ENCODE assay signal across 17 cellular contexts in the genomic region with DNA sequence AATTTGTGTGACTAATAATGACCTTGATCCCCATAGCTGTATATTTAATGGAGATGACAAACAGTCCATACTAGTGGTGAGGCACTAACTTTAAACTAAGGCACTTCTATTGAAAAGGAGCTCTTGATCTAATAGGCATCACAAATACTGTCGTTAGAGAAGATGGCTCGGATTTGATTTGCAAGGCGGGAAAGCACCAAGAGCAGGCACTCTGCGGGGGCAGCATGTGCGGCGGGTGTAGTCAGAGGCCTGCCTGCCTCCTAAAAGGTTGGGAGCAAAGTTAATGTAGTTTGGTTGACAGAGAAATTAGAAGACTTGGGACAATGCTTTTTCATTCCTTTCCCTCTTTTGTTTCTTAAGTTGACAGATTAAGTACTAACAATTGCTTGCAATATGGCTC.
"Had no signal": no experiment of that assay in that cellular context is flagged by ENCODE, and none has a peak within 500 bp of the region (broad histone marks: within the 10 kb centered on the region; RNA-seq: fewer than 3 reads in every experiment).

No MANE protein-coding gene starts in this region.

- H3K27ac Mint-ChIP-seq: nephron had no signal

- H3K79me2 ChIP-seq: parathyroid adenoma had no signal

- DNase-seq: cortex of kidney; dorsolateral prefrontal cortex; effector CD8-positive, alpha-beta T cell; gastrocnemius medialis; mesendoderm; naive B cell; occipital lobe; right cardiac atrium; stimulated activated CD4-positive, alpha-beta T cell treated with anti-CD3 and anti-CD28 coated beads, Interleukin-12 subunit alpha, Interleukin-12 subunit beta, amount 100 ng/mL, for 4 hours; stimulated activated naive CD4-positive, alpha-beta T cell; stomach; substantia nigra; transverse colon had no signal

- H3K4me3 ChIP-seq: dorsolateral prefrontal cortex, gastrocnemius medialis, stomach, thoracic aorta, transverse colon had no signal

- H3K9ac ChIP-seq: parathyroid adenoma had no signal

- H3K27me3 ChIP-seq: gastrocnemius medialis, transverse colon had no signal

- H3K36me3 Mint-ChIP-seq: naive B cell had no signal

- H3K4me1 Mint-ChIP-seq: nephron had no signal

- H3K9me3 ChIP-seq: gastrocnemius medialis, stomach, thoracic aorta, transverse colon had no signal

- H3K27me3 Mint-ChIP-seq: naive B cell had no signal

- ATAC-seq: esophagus mucosa, gastrocnemius medialis, right cardiac atrium had no signal

- H2AFZ ChIP-seq: parathyroid adenoma had no signal

- H3K4me3 Mint-ChIP-seq: naive B cell, nephron had no signal

- H3K36me3 ChIP-seq: gastrocnemius medialis, stomach, thoracic aorta, transverse colon had no signal

- H3K9me3 Mint-ChIP-seq: naive B cell, nephron had no signal

- H3K27ac ChIP-seq: dorsolateral prefrontal cortex, gastrocnemius medialis, parathyroid adenoma, stomach, thoracic aorta, transverse colon had no signal

- H3K4me1 ChIP-seq: gastrocnemius medialis, parathyroid adenoma had no signal
